Comparison of ENCODE assay signal across 10 cellular contexts in genomic region chr4:113682730-113683129, GRCh38.
A peak's percentile ranks its signal among the peaks of the same experiment; 100 is the strongest.
DNase-seq lines count a peak whose midpoint lies in the region; ATAC-seq, FAIRE-seq and TF ChIP-seq lines count a peak whose summit lies in the region.
"Had no signal": no experiment of that assay in that cellular context is flagged by ENCODE, and none has a peak within 500 bp of the region (broad histone marks: within the 10 kb centered on the region; RNA-seq: fewer than 3 reads in every experiment).

No MANE protein-coding gene starts in this region.

- no peak overlapping the region for H3K4me3 Mint-ChIP-seq in Caco-2 (ENCODE audit: unreplicated experiment)
- H3K4me3 Mint-ChIP-seq: endodermal cell had no signal

- H3K36me3 Mint-ChIP-seq in Caco-2 (ENCODE audit: insufficient read depth, unreplicated experiment), result no peaks in the 10 kb centered on the region

- H4K20me1 ChIP-seq in OCI-LY3 (ENCODE audit: insufficient read depth, low read length), result no peaks in the 10 kb centered on the region

- H3K27me3 ChIP-seq in OCI-LY3 (ENCODE audit: low read depth, low read length) (no peaks in the 10 kb centered on the region), Caco-2 (replicated peaks; ENCODE audit: control insufficient read depth, insufficient read depth, low read length) (no peaks in the 10 kb centered on the region)

- peaks cover 31% of the 10 kb centered on the region for H3K4me1 Mint-ChIP-seq in Caco-2 (ENCODE audit: low read depth, unreplicated experiment)

- FAIRE-seq in A549 (lab: Jason Lieb, UNC), result no peak

- no peak overlapping the region for H3K9ac ChIP-seq in OCI-LY3 (ENCODE audit: low read length)

- intact Hi-C loops in Caco-2 (cut with micrococcal nuclease; ENCODE audit: unreplicated experiment), result loop anchor here (1.0 to 5.0 kb wide), 2 partner anchors 36 to 285 kb away; no protein-coding TSS in a partner anchor

- no peak overlapping the region for H2AFZ ChIP-seq in OCI-LY3 (ENCODE audit: low read depth, low read length)

- H3K4me1 ChIP-seq in A549 (peaks cover 49% of the 10 kb centered on the region), OCI-LY3 (ENCODE audit: low read length) (peaks cover 29% of the 10 kb centered on the region), Caco-2 (peaks cover 48% of the 10 kb centered on the region)

- no peak for TF ChIP-seq POLR2A in A549 (IDR thresholded peaks at IDR 0.05; ENCODE audit: low read length)

- H3K27ac ChIP-seq in A549 (no peak overlapping the region; a peak in 1 of 6 replicates), OCI-LY3 (ENCODE audit: low read length) (peak overlapping the region; percentile 68), epithelial cell of prostate (peak overlapping the region; percentile 55)

- TF ChIP-seq EP300 in A549 (IDR thresholded peaks at IDR 0.05), result no peak

- peak overlapping the region; percentile 5; the same call in 1 of the 3 replicates for H3K4me2 ChIP-seq in A549
- peak overlapping the region; percentile 69 for H3K4me2 ChIP-seq in OCI-LY3 (ENCODE audit: low read length)

- no peak overlapping the region for H3K4me3 ChIP-seq in A549
- peak overlapping the region; percentile 38; the same call in 1 of the 2 replicates for H3K4me3 ChIP-seq in OCI-LY3 (ENCODE audit: low read length)
- H3K4me3 ChIP-seq in Caco-2 (ENCODE audit: low read depth, low read length), result no peak overlapping the region

- TF ChIP-seq CTCF in A549 (IDR thresholded peaks at IDR 0.05) (no peak), OCI-LY3 (IDR thresholded peaks at IDR 0.05; ENCODE audit: low read depth, low read length) (no peak), Caco-2 (IDR thresholded peaks at IDR 0.05; ENCODE audit: insufficient read depth in 1 of 2, low read depth in 1 of 2, low read length in 1 of 2, severe bottlenecking in 1 of 2, unreplicated experiment in 1 of 2) (no peak)

- 70% methylated on average over 1 of the region's 1 CpG for WGBS in A549 (ENCODE audit: missing lambda C conversion rate)

- H3K36me3 ChIP-seq in OCI-LY3 (replicated peaks; ENCODE audit: low read depth, low read length) (peaks cover 18% of the 10 kb centered on the region), Caco-2 (ENCODE audit: control insufficient read depth, insufficient read depth, low read length) (no peaks in the 10 kb centered on the region; the same call in 1 of the 2 replicates)

- no peak for TF ChIP-seq RAD21 in A549 (conservative IDR thresholded peaks at IDR 0.05 in 1 of 2, IDR thresholded peaks at IDR 0.05 in 1 of 2)

- H3K27ac Mint-ChIP-seq in Caco-2 (ENCODE audit: unreplicated experiment), result no peak overlapping the region
- H3K27ac Mint-ChIP-seq: endodermal cell had no signal

- POLR2A ChIA-PET in A549 (lab: Yijun Ruan, JAX) (no interaction called here), Caco-2 (lab: Charles Lee) (interaction anchor here (1.1 kb wide), 1 partner anchor 78 kb away, joined by 9 read pairs; no protein-coding TSS in a partner anchor)

- CTCF ChIA-PET in A549 (lab: Yijun Ruan, JAX), result no interaction called here
- CTCF ChIA-PET in Caco-2 (lab: Charles Lee), result interaction anchor here (0.6 kb wide), 1 partner anchor 542 kb away, joined by 3 read pairs; no protein-coding TSS in a partner anchor

- H3K9me3 ChIP-seq in A549, result no peaks in the 10 kb centered on the region
- peaks cover 7% of the 10 kb centered on the region; the same call in 1 of the 2 replicates for H3K9me3 ChIP-seq in OCI-LY3 (ENCODE audit: insufficient read depth, low read length)
- no peaks in the 10 kb centered on the region for H3K9me3 ChIP-seq in Caco-2

- no peaks in the 10 kb centered on the region for H3K79me2 ChIP-seq in OCI-LY3 (ENCODE audit: low read length)

- DNase-seq in A549 (ENCODE audit: low read depth in 1 of 2, low spot score in 1 of 2) (no peak), GM03348 (ENCODE audit: low spot score) (peak; percentile 26), epithelial cell of prostate (ENCODE audit: low read depth, low spot score) (peak; percentile 14), Caco-2 (no peak), NCI-H2227 treated with DMSO at 0.1 percent for 48 hours (lab: John Stamatoyannopoulos, UW) (no peak), NCI-H446 treated with DMSO at 0.1 percent for 48 hours (lab: John Stamatoyannopoulos, UW) (no peak)
- DNase-seq: endodermal cell, NCI-H1048 had no signal

- H3K27me3 Mint-ChIP-seq in Caco-2 (ENCODE audit: insufficient read depth, unreplicated experiment), result no peaks in the 10 kb centered on the region

- no peak for ATAC-seq in A549
- ATAC-seq in HG02840 (IDR thresholded peaks at IDR 0.05; ENCODE audit: low FRiP score, unreplicated experiment), result no peak

- BruUV-seq in Caco-2 (replicated peaks; lab: Mats Ljungman, UMichigan), result no TSS peak

- H3K9me3 Mint-ChIP-seq in Caco-2 (ENCODE audit: unreplicated experiment), result no peaks in the 10 kb centered on the region

TF ChIP-seq in A549, 52 proteins besides CTCF, POLR2A, EP300 and RAD21:
- TF ChIP-seq RNF2 (IDR thresholded peaks at IDR 0.05; ENCODE audit: borderline replicate concordance, low read depth), result no peak
- TF ChIP-seq HOXA7 (CRISPR knock-in tag; IDR thresholded peaks at IDR 0.05), result no peak
- TF ChIP-seq NR3C1 (IDR thresholded peaks at IDR 0.05), result no peak
- TF ChIP-seq, protein P1, sequence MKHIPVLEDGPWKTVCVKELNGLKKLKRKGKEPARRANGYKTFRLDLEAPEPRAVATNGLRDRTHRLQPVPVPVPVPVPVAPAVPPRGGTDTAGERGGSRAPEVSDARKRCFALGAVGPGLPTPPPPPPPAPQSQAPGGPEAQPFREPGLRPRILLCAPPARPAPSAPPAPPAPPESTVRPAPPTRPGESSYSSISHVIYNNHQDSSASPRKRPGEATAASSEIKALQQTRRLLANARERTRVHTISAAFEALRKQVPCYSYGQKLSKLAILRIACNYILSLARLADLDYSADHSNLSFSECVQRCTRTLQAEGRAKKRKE (CRISPR knock-in tag; IDR thresholded peaks at IDR 0.05; ENCODE audit: low read depth), result no peak
- TF ChIP-seq KDM1A (IDR thresholded peaks at IDR 0.05; ENCODE audit: low read depth), result no peak
- no peak for TF ChIP-seq ESRRA (IDR thresholded peaks at IDR 0.05; ENCODE audit: borderline replicate concordance, low read length)
- TF ChIP-seq FOSB (CRISPR knock-in tag; IDR thresholded peaks at IDR 0.05), result no peak
- TF ChIP-seq KDM5A (IDR thresholded peaks at IDR 0.05), result no peak
- TF ChIP-seq CBX2 (IDR thresholded peaks at IDR 0.05; ENCODE audit: borderline replicate concordance, low read depth), result no peak
- TF ChIP-seq HDAC2 (IDR thresholded peaks at IDR 0.05), result no peak
- no peak for TF ChIP-seq NFE2L2 (conservative IDR thresholded peaks at IDR 0.05; ENCODE audit: low read length)
- no peak for TF ChIP-seq MYC (IDR thresholded peaks at IDR 0.05; ENCODE audit: borderline replicate concordance, low read length)
- no peak for TF ChIP-seq PBX3 (IDR thresholded peaks at IDR 0.05)

Comparison
In these comparisons a context has a peak if more than half of its experiments do, and no peak if none do; other contexts are left out.
1. DNase-seq: peak in GM03348 (single experiment) and epithelial cell of prostate (single experiment); none in A549 (0 of 2), Caco-2 (0 of 2), NCI-H2227 treated with DMSO at 0.1 percent for 48 hours (single experiment) and NCI-H446 treated with DMSO at 0.1 percent for 48 hours (single experiment).
2. H3K27ac ChIP-seq: peak in OCI-LY3 (single experiment) and epithelial cell of prostate (single experiment); none in A549 (0 of 2).